Comparison of ENCODE assay signal across 22 cellular contexts in the genomic region with DNA sequence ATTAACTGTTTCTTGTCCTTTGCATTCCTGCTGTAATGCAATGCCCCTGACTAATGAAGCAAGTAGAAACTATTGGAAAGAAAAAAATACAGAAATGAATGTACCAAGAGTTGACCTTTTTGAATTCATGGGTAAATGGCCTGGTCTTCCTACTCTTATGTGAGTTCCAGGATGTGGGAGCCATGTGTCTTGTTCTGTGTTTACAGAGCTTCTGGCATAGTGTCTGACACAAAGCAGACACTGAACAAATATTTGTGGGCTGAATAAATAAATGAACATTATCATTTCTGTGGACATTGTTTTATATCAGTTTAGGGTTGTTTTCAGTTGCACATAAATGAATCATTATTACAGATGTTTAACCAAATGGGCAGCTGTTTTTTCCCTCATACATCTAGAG.
DNase-seq lines count a peak whose midpoint lies in the region; ATAC-seq and TF ChIP-seq lines count a peak whose summit lies in the region.
"Had no signal": no experiment of that assay in that cellular context is flagged by ENCODE, and none has a peak within 500 bp of the region (broad histone marks: within the 10 kb centered on the region; RNA-seq: fewer than 3 reads in every experiment).

No MANE protein-coding gene starts in this region.

- ATAC-seq in HG03139 (IDR thresholded peaks at IDR 0.05; ENCODE audit: unreplicated experiment): no peak
- ATAC-seq: activated CD8-positive, alpha-beta T cell treated with anti-CD3 and anti-CD28 coated beads for 36 hours; activated naive CD4-positive, alpha-beta T cell treated with anti-CD3 and anti-CD28 coated beads, Interleukin-2, amount 50 U/mL, for 72 hours; GM12878; stimulated activated naive CD8-positive, alpha-beta T cell treated with anti-CD3 and anti-CD28 coated beads, Interleukin-15, Interleukin-2, amounts not matched to agents 100 U/mL and 50 U/mL, for 24 hours had no signal

- peaks cover 26% of the 10 kb centered on the region for H3K4me1 Mint-ChIP-seq in nephron

- peak overlapping the region; percentile 27 to 76 (median 60) for H3K27ac Mint-ChIP-seq in nephron
- H3K27ac Mint-ChIP-seq: activated CD8-positive, alpha-beta T cell treated with anti-CD3 and anti-CD28 coated beads for 36 hours; activated naive CD4-positive, alpha-beta T cell treated with anti-CD3 and anti-CD28 coated beads, Interleukin-2, amount 50 U/mL, for 72 hours; activated T-helper 2 cell treated with anti-CD3 and anti-CD28 coated beads, Interferon-gamma antibody, Interleukin-2, Interleukin-4, amounts not matched to agents 10 μg/mL and 5 μg/mL and 100 μg/mL, durations not matched to agents 14 hours and 24 hours and 36 hours; dendritic cell treated with granulocyte-macrophage colony-stimulating factor and Interleukin-4, amounts not matched to agents 40 ng/mL and 50 ng/mL, for 4 days; T-helper 1 cell treated with Interleukin-12 subunit alpha and Interleukin-12 subunit beta and Interleukin-4 antibody, amounts not matched to agents 30 μg/mL and 1 μg/mL, for 36 hours had no signal

- H3K36me3 Mint-ChIP-seq in nephron (ENCODE audit: low read depth): no peaks in the 10 kb centered on the region
- H3K36me3 Mint-ChIP-seq: activated naive CD4-positive, alpha-beta T cell treated with anti-CD3 and anti-CD28 coated beads, Interleukin-2, amount 50 U/mL, for 72 hours had no signal

- H3K4me3 ChIP-seq in fibroblast of pulmonary artery (replicated peaks; ENCODE audit: low read depth, low read length): no peak overlapping the region
- H3K4me3 ChIP-seq: GM12878, lower lobe of right lung, testis had no signal

- no peaks in the 10 kb centered on the region for H3K27me3 Mint-ChIP-seq in nephron (ENCODE audit: low read depth)
- H3K27me3 Mint-ChIP-seq: dendritic cell treated with granulocyte-macrophage colony-stimulating factor and Interleukin-4, amounts not matched to agents 40 ng/mL and 50 ng/mL, for 4 days had no signal

- H3K4me3 Mint-ChIP-seq in nephron: no peak overlapping the region
- H3K4me3 Mint-ChIP-seq: activated CD8-positive, alpha-beta T cell treated with anti-CD3 and anti-CD28 coated beads for 36 hours; dendritic cell treated with granulocyte-macrophage colony-stimulating factor and Interleukin-4, amounts not matched to agents 40 ng/mL and 50 ng/mL, for 4 days; T-helper 1 cell treated with Interleukin-12 subunit alpha and Interleukin-12 subunit beta and Interleukin-4 antibody, amounts not matched to agents 30 μg/mL and 1 μg/mL, for 36 hours had no signal

- no peaks in the 10 kb centered on the region for H3K9me3 Mint-ChIP-seq in nephron
- H3K9me3 Mint-ChIP-seq: activated CD8-positive, alpha-beta T cell treated with anti-CD3 and anti-CD28 coated beads for 36 hours; activated naive CD4-positive, alpha-beta T cell treated with anti-CD3 and anti-CD28 coated beads, Interleukin-2, amount 50 U/mL, for 72 hours; activated T-helper 2 cell treated with anti-CD3 and anti-CD28 coated beads, Interferon-gamma antibody, Interleukin-2, Interleukin-4, amounts not matched to agents 10 μg/mL and 5 μg/mL and 100 μg/mL, durations not matched to agents 14 hours and 24 hours and 36 hours; dendritic cell treated with granulocyte-macrophage colony-stimulating factor and Interleukin-4, amounts not matched to agents 40 ng/mL and 50 ng/mL, for 4 days; T-helper 1 cell treated with Interleukin-12 subunit alpha and Interleukin-12 subunit beta and Interleukin-4 antibody, amounts not matched to agents 30 μg/mL and 1 μg/mL, for 36 hours had no signal

- no peak for TF ChIP-seq CTCF in fibroblast of pulmonary artery (IDR thresholded peaks at IDR 0.05; ENCODE audit: low read length, missing control alignments)
- TF ChIP-seq CTCF in nephron (IDR thresholded peaks at IDR 0.05; ENCODE audit: unreplicated experiment in 3 of 3): no peak

- DNase-seq in DMS53 treated with DMSO at 0.1 percent for 48 hours (lab: John Stamatoyannopoulos, UW; ENCODE audit: unreplicated experiment) (peak; percentile 81), NCI-H748 (lab: John Stamatoyannopoulos, UW; ENCODE audit: unreplicated experiment) (peak; percentile 75), fibroblast of pulmonary artery (ENCODE audit: low read depth) (peak; percentile 19), NCI-H2107 (lab: John Stamatoyannopoulos, UW) (no peak), DMS114 treated with DMSO at 0.1 percent for 48 hours (lab: John Stamatoyannopoulos, UW; ENCODE audit: unreplicated experiment) (no peak)
- DNase-seq: activated CD8-positive, alpha-beta T cell treated with anti-CD3 and anti-CD28 coated beads for 36 hours; C1 segment of cervical spinal cord; central memory CD4-positive, alpha-beta T cell; islet precursor cell; lower lobe of right lung; NCI-H146; NCI-H774; RPMI8226; stimulated activated naive CD8-positive, alpha-beta T cell treated with anti-CD3 and anti-CD28 coated beads, Interleukin-15, Interleukin-2, amounts not matched to agents 100 U/mL and 50 U/mL, for 24 hours; testis had no signal

Comparison
In these comparisons a context has a peak if more than half of its experiments do, and no peak if none do; other contexts are left out.
1. DNase-seq: peak in DMS53 treated with DMSO at 0.1 percent for 48 hours (single experiment), NCI-H748 (single experiment) and fibroblast of pulmonary artery (single experiment); none in NCI-H2107 (single experiment) and DMS114 treated with DMSO at 0.1 percent for 48 hours (single experiment).